Comparison of ENCODE assay signal across 8 cellular contexts in genomic region chr19:1401138-1401888, GRCh38. TPM values are rescaled to one million over a fixed set of nuclear protein-coding genes. Genes with fewer than 3 reads are reported as not detected.
DNase-seq lines count a peak whose midpoint lies in the region; ATAC-seq, FAIRE-seq and TF ChIP-seq lines count a peak whose summit lies in the region.

Gene GAMT (minus strand): TSS chr19:1401542. CDS start chr19:1401476, 66 bp downstream.

- ATAC-seq in GM21423 (IDR thresholded peaks at IDR 0.05; ENCODE audit: unreplicated experiment) (peak; percentile 53), T-cell (replicated peaks in 1 of 4) (peak; percentile 87 to 90 (median 89))

- no peaks in the 10 kb centered on the region for H3K27me3 ChIP-seq in BJ (ENCODE audit: control insufficient read depth, insufficient read depth, low read length)
- H3K27me3 ChIP-seq in small intestine (ENCODE audit: control insufficient read depth in 2 of 2, insufficient read depth in 2 of 2, low read length in 2 of 2): peaks cover 0 to 3% of the 10 kb centered on the region in 2 donors

- FAIRE-seq in small intestine (lab: Jason Lieb, UNC): no peak

- H3K4me3 ChIP-seq in BJ (ENCODE audit: low read depth, low read length) (peak within 1 kb of the TSS; percentile 77), astrocyte of the spinal cord (ENCODE audit: low read depth, low read length) (peak within 1 kb of the TSS; percentile 51), iPS-11a (ENCODE audit: low read depth, low read length) (peak within 1 kb of the TSS; percentile 51), small intestine (ENCODE audit: low read depth in 1 of 2, low read length in 2 of 2) (peak within 1 kb of the TSS; percentile 39 to 58)

- H3K27ac ChIP-seq in small intestine (ENCODE audit: low read depth in 1 of 2, low read length in 1 of 2): no peak within 1 kb of the TSS

- POLR2A ChIA-PET in BJ (lab: Charles Lee) (no interaction called here), T-cell (lab: Charles Lee) (no interaction called here)

- peak within 1 kb of the TSS; percentile 65 to 74 (median 71) for H3K4me3 Mint-ChIP-seq in T-cell

- TF ChIP-seq CTCF in BJ (IDR thresholded peaks at IDR 0.05; ENCODE audit: insufficient read depth, low read depth, low read length) (peak; percentile 12; the same call in 1 of the 2 replicates), astrocyte of the spinal cord (IDR thresholded peaks at IDR 0.05; ENCODE audit: low read depth, low read length) (peak; percentile 20)

- CTCF ChIA-PET in BJ (lab: Yijun Ruan, JAX): interaction anchor here (1.0 kb wide), 1 partner anchor 18 kb away, joined by 3 read pairs; the partner anchor contains the start of gene NDUFS7
- CTCF ChIA-PET in T-cell (lab: Charles Lee): no interaction called here

- H3K4me1 Mint-ChIP-seq in T-cell: peaks cover 11 to 15% (median 13%) of the 10 kb centered on the region in 3 donors

- H3K36me3 Mint-ChIP-seq in T-cell: no peaks in the 10 kb centered on the region

- no peak within 1 kb of the TSS for H3K27ac Mint-ChIP-seq in T-cell

- H3K9me3 ChIP-seq in small intestine (ENCODE audit: control insufficient read depth, low read depth): no peaks in the 10 kb centered on the region

- DNase-seq in BJ (ENCODE audit: low read depth) (no peak), T-cell (peak in 28 of 34 experiments; percentile 22 to 68 (median 42)), astrocyte of the spinal cord (ENCODE audit: low read depth, low spot score) (no peak), small intestine (no peak), NCI-H2196 treated with DMSO at 0.1 percent for 48 hours (lab: John Stamatoyannopoulos, UW; ENCODE audit: unreplicated experiment) (no peak), DMS114 treated with DMSO at 0.1 percent for 48 hours (lab: John Stamatoyannopoulos, UW; ENCODE audit: unreplicated experiment) (no peak)

- no peaks in the 10 kb centered on the region for H3K9me3 Mint-ChIP-seq in T-cell

- H3K36me3 ChIP-seq in BJ (ENCODE audit: control insufficient read depth, insufficient read depth, low read length) (no peaks in the 10 kb centered on the region; the same call in 1 of the 2 replicates), small intestine (ENCODE audit: control insufficient read depth in 2 of 2, insufficient read depth in 2 of 2, low read length in 2 of 2) (no peaks in the 10 kb centered on the region)

- 1% methylated on average over 48 to 87 of the region's 87 CpGs for WGBS in small intestine, 3 donors

- H3K4me1 ChIP-seq in small intestine (ENCODE audit: control insufficient read depth in 2 of 2, insufficient read depth in 1 of 2, low read depth in 1 of 2, low read length in 1 of 2): peaks cover 3% of the 10 kb centered on the region in 2 donors

- in situ Hi-C loops in astrocyte of the spinal cord (cut with HindIII; ENCODE audit: low sequenced_read_pairs): no loop called here

- peaks cover 4% of the 10 kb centered on the region in 2 donors for H3K27me3 Mint-ChIP-seq in T-cell

RNA-seq across cellular contexts. Expression of gene GAMT, which starts in this region (rescaled TPM):
- polyA plus RNA-seq in BJ (2011; rRNA removed) (26.9 and 43.7 TPM in 2 replicates), small intestine (1 to 10 TPM; 1.1 to 4.8 (median 3.8) TPM)
- polyA minus RNA-seq in BJ (2011; rRNA and poly(A)+ RNA removed): 17.9 and 31.2 TPM in 2 replicates
- 10 to 100 TPM; 11.8 to 18.1 (median 13.7) TPM for total RNA-seq in T-cell

Comparison
In these comparisons a context has a peak if more than half of its experiments do, and no peak if none do; other contexts are left out.
1. DNase-seq: peak in T-cell (28 of 34); none in BJ (single experiment), astrocyte of the spinal cord (single experiment), small intestine (single experiment), NCI-H2196 treated with DMSO at 0.1 percent for 48 hours (single experiment) and DMS114 treated with DMSO at 0.1 percent for 48 hours (single experiment).
2. Peak in every context shown above with its lines, with median percentiles within 50 percentile points of each other: H3K4me3 ChIP-seq.